In genomic region chr2:85878719-85879390, GRCh38 we compare ENCODE assay signal across 14 cellular contexts. TPM values are rescaled to one million over a fixed set of nuclear protein-coding genes. Genes with fewer than 3 reads are reported as not detected.
DNase-seq lines count a peak whose midpoint lies in the region; ATAC-seq and TF ChIP-seq lines count a peak whose summit lies in the region.
"Had no signal": no experiment of that assay in that cellular context is flagged by ENCODE, and none has a peak within 500 bp of the region (broad histone marks: within the 10 kb centered on the region; RNA-seq: fewer than 3 reads in every experiment).

No MANE protein-coding gene starts in this region.

- no peak for TF ChIP-seq CTCF in activated CD8-positive, alpha-beta T cell treated with anti-CD3 and anti-CD28 coated beads for 36 hours (IDR thresholded peaks at IDR 0.05)
- TF ChIP-seq CTCF in thyroid gland (IDR thresholded peaks at IDR 0.05), result no peak
- TF ChIP-seq CTCF in testis (IDR thresholded peaks at IDR 0.05), result no peak

- TF ChIP-seq POLR2A in thyroid gland (IDR thresholded peaks at IDR 0.05) (peak in 1 of 2 donors; percentile 34), testis (IDR thresholded peaks at IDR 0.05) (no peak)

- H3K27me3 ChIP-seq in thyroid gland (no peaks in the 10 kb centered on the region), testis (no peaks in the 10 kb centered on the region)

- DNase-seq in activated naive CD4-positive, alpha-beta T cell treated with anti-CD3 and anti-CD28 coated beads for 36 hours, result peak; percentile 31
- DNase-seq in activated naive CD4-positive, alpha-beta T cell (lab: John Stamatoyannopoulos, UW), result no peak
- DNase-seq in activated CD8-positive, alpha-beta T cell treated with anti-CD3 and anti-CD28 coated beads for 36 hours, result no peak
- DNase-seq in immature natural killer cell (no peak), thyroid gland (peak; percentile 89 to 90), mucosa of gallbladder (ENCODE audit: low spot score) (no peak), testis (no peak)
- DNase-seq: activated CD4-positive, alpha-beta memory T cell treated with anti-CD3 and anti-CD28 coated beads, Interleukin-2, amount 10 ng/mL, durations not matched to agents 7 days and 5 days; NCI-H1417; NK-92 treated with Interleukin-12 subunit alpha and Interleukin-12 subunit beta, amount 100 ng/mL, for 24 hours; SK-N-SH; stimulated activated CD4-positive, alpha-beta T cell treated with anti-CD3 and anti-CD28 coated beads, Interleukin-15, amount 100 ng/mL, for 24 hours had no signal

- H3K4me1 ChIP-seq in thyroid gland (peaks cover 38 to 62% of the 10 kb centered on the region in 2 donors), testis (peaks cover 16% of the 10 kb centered on the region)
- H3K4me1 ChIP-seq: parathyroid adenoma had no signal

- peak overlapping the region; percentile 72 to 90 (median 73) for H3K27ac ChIP-seq in thyroid gland
- no peak overlapping the region for H3K27ac ChIP-seq in testis
- H3K27ac ChIP-seq: parathyroid adenoma had no signal

- CTCF ChIA-PET in activated naive CD4-positive, alpha-beta T cell treated with anti-CD3 and anti-CD28 coated beads for 36 hours (lab: Charles Lee), result interaction anchor here (1.2 to 2.8 kb wide), 6 partner anchors 10 to 70 kb away, joined by 3 to 18 read pairs (median 4); partner anchors contain the start of gene ST3GAL5
- CTCF ChIA-PET in activated CD8-positive, alpha-beta T cell treated with anti-CD3 and anti-CD28 coated beads for 36 hours (lab: Charles Lee), result interaction anchor here (1.0 to 3.8 kb wide), 4 partner anchors 9 to 51 kb away, joined by 3 to 18 read pairs (median 8); partner anchors contain the start of gene ST3GAL5

- 51 to 54% methylated on average over 9 of the region's 9 CpGs for WGBS in thyroid gland, 2 donors
- 77 to 89% methylated on average over 9 of the region's 9 CpGs for WGBS in testis, 2 donors

- H3K27ac Mint-ChIP-seq in activated naive CD4-positive, alpha-beta T cell treated with anti-CD3 and anti-CD28 coated beads for 36 hours, result no peak overlapping the region
- H3K27ac Mint-ChIP-seq in activated CD8-positive, alpha-beta T cell treated with anti-CD3 and anti-CD28 coated beads for 36 hours, result no peak overlapping the region
- H3K27ac Mint-ChIP-seq in immature natural killer cell, result peak overlapping the region; percentile 55 to 92 (median 70)
- H3K27ac Mint-ChIP-seq: activated CD4-positive, alpha-beta memory T cell treated with anti-CD3 and anti-CD28 coated beads, Interleukin-2, amount 10 ng/mL, durations not matched to agents 7 days and 5 days had no signal

- intact Hi-C loops in activated naive CD4-positive, alpha-beta T cell treated with anti-CD3 and anti-CD28 coated beads for 36 hours (cut with micrococcal nuclease), result no loop called here
- intact Hi-C loops in activated CD8-positive, alpha-beta T cell treated with anti-CD3 and anti-CD28 coated beads for 36 hours (cut with micrococcal nuclease), result no loop called here
- intact Hi-C loops in thyroid gland (cut with DNase I) (no loop called here), testis (cut with DNase I; ENCODE audit: low total_unique reads) (no loop called here)

- H3K27me3 Mint-ChIP-seq in activated naive CD4-positive, alpha-beta T cell treated with anti-CD3 and anti-CD28 coated beads for 36 hours (ENCODE audit: low read depth), result no peaks in the 10 kb centered on the region
- no peaks in the 10 kb centered on the region for H3K27me3 Mint-ChIP-seq in activated CD8-positive, alpha-beta T cell treated with anti-CD3 and anti-CD28 coated beads for 36 hours
- H3K27me3 Mint-ChIP-seq in immature natural killer cell (ENCODE audit: low read depth in 3 of 3), result peaks cover 2 to 4% (median 2%) of the 10 kb centered on the region in 3 donors

- POLR2A ChIA-PET in activated CD8-positive, alpha-beta T cell treated with anti-CD3 and anti-CD28 coated beads for 36 hours (lab: Charles Lee), result interaction anchor here (0.9 to 1.0 kb wide), 2 partner anchors 9 kb away, joined by 3 read pairs; partner anchors contain the start of gene ST3GAL5

- no peaks in the 10 kb centered on the region for H3K9me3 ChIP-seq in thyroid gland
- no peaks in the 10 kb centered on the region for H3K9me3 ChIP-seq in testis
- H3K9me3 ChIP-seq: SK-N-SH had no signal

- H3K4me1 Mint-ChIP-seq in activated naive CD4-positive, alpha-beta T cell treated with anti-CD3 and anti-CD28 coated beads for 36 hours (ENCODE audit: low read depth), result peaks cover 59% of the 10 kb centered on the region
- H3K4me1 Mint-ChIP-seq in activated CD8-positive, alpha-beta T cell treated with anti-CD3 and anti-CD28 coated beads for 36 hours (ENCODE audit: low read depth), result peaks cover 61% of the 10 kb centered on the region
- peaks cover 80 to 90% of the 10 kb centered on the region in 2 donors for H3K4me1 Mint-ChIP-seq in immature natural killer cell

- H3K36me3 ChIP-seq in thyroid gland, result no peaks in the 10 kb centered on the region
- H3K36me3 ChIP-seq in testis (ENCODE audit: low read depth, missing control alignments), result no peaks in the 10 kb centered on the region

- H3K9me3 Mint-ChIP-seq in activated naive CD4-positive, alpha-beta T cell treated with anti-CD3 and anti-CD28 coated beads for 36 hours, result peaks cover 22% of the 10 kb centered on the region
- H3K9me3 Mint-ChIP-seq in activated CD8-positive, alpha-beta T cell treated with anti-CD3 and anti-CD28 coated beads for 36 hours, result peaks cover 22% of the 10 kb centered on the region
- peaks cover 0 to 10% (median 5%) of the 10 kb centered on the region in 6 donors for H3K9me3 Mint-ChIP-seq in immature natural killer cell

- peak; percentile 7 for ATAC-seq in activated CD8-positive, alpha-beta T cell treated with anti-CD3 and anti-CD28 coated beads for 36 hours
- ATAC-seq in HG03139 (IDR thresholded peaks at IDR 0.05; ENCODE audit: unreplicated experiment), result no peak

- H3K36me3 Mint-ChIP-seq in activated naive CD4-positive, alpha-beta T cell treated with anti-CD3 and anti-CD28 coated beads for 36 hours (ENCODE audit: low read depth), result peaks cover 24% of the 10 kb centered on the region
- H3K36me3 Mint-ChIP-seq in activated CD8-positive, alpha-beta T cell treated with anti-CD3 and anti-CD28 coated beads for 36 hours (ENCODE audit: low read depth), result peaks cover 26% of the 10 kb centered on the region
- peaks cover 16 to 23% (median 16%) of the 10 kb centered on the region in 3 donors for H3K36me3 Mint-ChIP-seq in immature natural killer cell

- H3K4me3 ChIP-seq in thyroid gland (replicated peaks in 1 of 3) (no peak overlapping the region), testis (no peak overlapping the region)

- no peak overlapping the region for H3K4me3 Mint-ChIP-seq in activated naive CD4-positive, alpha-beta T cell treated with anti-CD3 and anti-CD28 coated beads for 36 hours
- H3K4me3 Mint-ChIP-seq in activated CD8-positive, alpha-beta T cell treated with anti-CD3 and anti-CD28 coated beads for 36 hours, result no peak overlapping the region
- H3K4me3 Mint-ChIP-seq in immature natural killer cell, result peak overlapping the region in 4 of 5 donors; percentile 3 to 66 (median 35)
- H3K4me3 Mint-ChIP-seq: activated CD4-positive, alpha-beta memory T cell treated with anti-CD3 and anti-CD28 coated beads, Interleukin-2, amount 10 ng/mL, durations not matched to agents 7 days and 5 days had no signal

RNA-seq across cellular contexts. Expression of gene ST3GAL5, which starts 9.9 kb away (rescaled TPM):
- total RNA-seq in activated naive CD4-positive, alpha-beta T cell treated with anti-CD3 and anti-CD28 coated beads for 36 hours, result 10 to 100 TPM in 1 of 2 experiments, 1 to 10 TPM in 1; 9.5 to 10.4 TPM
- total RNA-seq in activated CD8-positive, alpha-beta T cell treated with anti-CD3 and anti-CD28 coated beads for 36 hours, result 10 to 100 TPM; 21.1 to 21.5 TPM
- polyA plus RNA-seq in immature natural killer cell (10 to 100 TPM; 15.0 to 20.9 (median 19.9) TPM), testis (ENCODE audit: insufficient read depth, low read depth, low replicate concordance) (48.2 TPM)
- total RNA-seq in thyroid gland (100 to 1,000 TPM; 139 to 199 (median 156) TPM), mucosa of gallbladder (56.2 TPM), testis (10 to 100 TPM; 38.3 to 60.0 TPM)

Comparison
In these comparisons a context has a peak if more than half of its experiments do, and no peak if none do; other contexts are left out.
1. DNase-seq: peak in activated naive CD4-positive, alpha-beta T cell treated with anti-CD3 and anti-CD28 coated beads for 36 hours (single experiment) and thyroid gland (2 of 2); none in activated naive CD4-positive, alpha-beta T cell (0 of 4), activated CD8-positive, alpha-beta T cell treated with anti-CD3 and anti-CD28 coated beads for 36 hours (single experiment), immature natural killer cell (0 of 3), mucosa of gallbladder (single experiment) and testis (single experiment).
2. H3K27ac Mint-ChIP-seq: peak in immature natural killer cell (6 of 6); none in activated naive CD4-positive, alpha-beta T cell treated with anti-CD3 and anti-CD28 coated beads for 36 hours (single experiment) and activated CD8-positive, alpha-beta T cell treated with anti-CD3 and anti-CD28 coated beads for 36 hours (single experiment).
3. H3K4me3 Mint-ChIP-seq: peak in immature natural killer cell (4 of 5); none in activated naive CD4-positive, alpha-beta T cell treated with anti-CD3 and anti-CD28 coated beads for 36 hours (single experiment) and activated CD8-positive, alpha-beta T cell treated with anti-CD3 and anti-CD28 coated beads for 36 hours (single experiment).
4. H3K27ac ChIP-seq: peak in thyroid gland (3 of 3); none in testis (0 of 2).